Comparison of ENCODE assay signal across 16 cellular contexts in genomic region chr6:21103626-21104224, GRCh38.
A peak's percentile ranks its signal among the peaks of the same experiment; 100 is the strongest.
DNase-seq lines count a peak whose midpoint lies in the region; ATAC-seq and TF ChIP-seq lines count a peak whose summit lies in the region.
"Had no signal": no experiment of that assay in that cellular context is flagged by ENCODE, and none has a peak within 500 bp of the region (broad histone marks: within the 10 kb centered on the region; RNA-seq: fewer than 3 reads in every experiment).

No MANE protein-coding gene starts in this region.

- peaks cover 56% of the 10 kb centered on the region for H3K4me1 Mint-ChIP-seq in progenitor cell of endocrine pancreas (ENCODE audit: low read depth)

- dilution Hi-C loops in IMR-90 (cut with HindIII; ENCODE audit: low sequenced_read_pairs, unreplicated experiment): no loop called here

- no peak overlapping the region for H3K4ac ChIP-seq in IMR-90 (ENCODE audit: low read depth, low read length)

- peak overlapping the region; percentile 79 for H3K27ac Mint-ChIP-seq in progenitor cell of endocrine pancreas
- H3K27ac Mint-ChIP-seq: activated CD8-positive, alpha-beta T cell treated with anti-CD3 and anti-CD28 coated beads for 36 hours; dendritic cell treated with granulocyte-macrophage colony-stimulating factor and Interleukin-4, amounts not matched to agents 40 ng/mL and 50 ng/mL, for 4 days; stimulated activated memory B cell treated with anti-CD40 and anti-IgM and Interleukin-4, amounts not matched to agents 10 μg/mL and 1 μg/mL and 100 μg/mL, for 72 hours had no signal

- peaks cover 2% of the 10 kb centered on the region for H3K36me3 Mint-ChIP-seq in progenitor cell of endocrine pancreas (ENCODE audit: insufficient read depth)

- H2BK20ac ChIP-seq in IMR-90 (ENCODE audit: low read depth, low read length): no peak overlapping the region

- peak overlapping the region; percentile 22; the same call in 1 of the 2 replicates for H3K4me2 ChIP-seq in IMR-90 (ENCODE audit: low read depth, low read length)
- H3K4me2 ChIP-seq: BLaER1, smooth muscle cell had no signal

- H3K4me3 Mint-ChIP-seq in progenitor cell of endocrine pancreas (ENCODE audit: low read depth): no peak overlapping the region
- H3K4me3 Mint-ChIP-seq: activated CD8-positive, alpha-beta T cell treated with anti-CD3 and anti-CD28 coated beads for 36 hours; dendritic cell treated with granulocyte-macrophage colony-stimulating factor and Interleukin-4, amounts not matched to agents 40 ng/mL and 50 ng/mL, for 4 days; stimulated activated memory B cell treated with anti-CD40 and anti-IgM and Interleukin-4, amounts not matched to agents 10 μg/mL and 1 μg/mL and 100 μg/mL, for 72 hours had no signal

- no peak overlapping the region for H4K8ac ChIP-seq in IMR-90 (ENCODE audit: low read depth in 2 of 2, low read length in 2 of 2)

- no peak for TF ChIP-seq RAD21 in IMR-90 (IDR thresholded peaks at IDR 0.05; ENCODE audit: low read length)

- H3K4me3 ChIP-seq in IMR-90 (ENCODE audit: insufficient read depth, low read depth, low read length) (no peak overlapping the region), body of pancreas (no peak overlapping the region), tibial artery (no peak overlapping the region)
- H3K4me3 ChIP-seq: BLaER1, esophagus squamous epithelium, heart right ventricle, MG63, smooth muscle cell had no signal

- no peaks in the 10 kb centered on the region for H3K27me3 Mint-ChIP-seq in progenitor cell of endocrine pancreas
- H3K27me3 Mint-ChIP-seq: activated CD8-positive, alpha-beta T cell treated with anti-CD3 and anti-CD28 coated beads for 36 hours; dendritic cell treated with granulocyte-macrophage colony-stimulating factor and Interleukin-4, amounts not matched to agents 40 ng/mL and 50 ng/mL, for 4 days; stimulated activated memory B cell treated with anti-CD40 and anti-IgM and Interleukin-4, amounts not matched to agents 10 μg/mL and 1 μg/mL and 100 μg/mL, for 72 hours had no signal

- H3K4me1 ChIP-seq in IMR-90 (ENCODE audit: control insufficient read depth, insufficient read depth, low read length) (no peaks in the 10 kb centered on the region), body of pancreas (peaks cover 19% of the 10 kb centered on the region), tibial artery (peaks cover 0 to under 1% (median 0%) of the 10 kb centered on the region in 4 donors)

- no peak overlapping the region for H3K9ac ChIP-seq in IMR-90 (ENCODE audit: low read depth, low read length)
- H3K9ac ChIP-seq: BLaER1 had no signal

- no peak overlapping the region for H4K5ac ChIP-seq in IMR-90 (ENCODE audit: low read depth, low read length)

- in situ Hi-C loops in IMR-90 (cut with MboI; ENCODE audit: low sequenced_read_pairs): no loop called here

- H3K9me1 ChIP-seq in IMR-90 (ENCODE audit: insufficient read depth, low read length): no peaks in the 10 kb centered on the region

- no peak overlapping the region for H3K14ac ChIP-seq in IMR-90 (replicated peaks; ENCODE audit: low read depth, low read length)

- no peak overlapping the region for H3K18ac ChIP-seq in IMR-90 (ENCODE audit: low read depth, low read length)

- DNase-seq in IMR-90 (peak; percentile 52), NCI-H2196 treated with DMSO at 0.1 percent for 48 hours (lab: John Stamatoyannopoulos, UW; ENCODE audit: unreplicated experiment) (peak; percentile 34), body of pancreas (no peak), progenitor cell of endocrine pancreas (ENCODE audit: low spot score, unreplicated experiment) (no peak), GM10266 (ENCODE audit: extremely low spot score) (no peak), tibial artery (no peak), NCI-H524 (lab: John Stamatoyannopoulos, UW) (no peak)
- DNase-seq: activated CD8-positive, alpha-beta T cell treated with anti-CD3 and anti-CD28 coated beads for 36 hours; esophagus squamous epithelium; heart right ventricle; MG63; NCI-H446 had no signal

- H3K36me3 ChIP-seq in IMR-90 (ENCODE audit: control insufficient read depth, insufficient read depth, low read length): no peaks in the 10 kb centered on the region
- H3K36me3 ChIP-seq in body of pancreas (replicated peaks in 1 of 2; ENCODE audit: insufficient read depth in 1 of 2, low read depth in 2 of 2): no peaks in the 10 kb centered on the region
- no peaks in the 10 kb centered on the region for H3K36me3 ChIP-seq in tibial artery
- H3K36me3 ChIP-seq: BLaER1, esophagus squamous epithelium, heart right ventricle, MG63 had no signal

- POLR2A ChIA-PET in IMR-90 (lab: Charles Lee; ENCODE audit: unreplicated experiment): no interaction called here

- H3K23ac ChIP-seq in IMR-90 (ENCODE audit: low read depth, low read length): no peak overlapping the region

- H2BK15ac ChIP-seq in IMR-90 (ENCODE audit: low read depth, low read length): no peak overlapping the region

- 100% methylated on average over 1 of the region's 4 CpGs; no CpG with 5 or more reads in 1 of the 2 experiments for WGBS in IMR-90 (ENCODE audit: extremely low coverage in 2 of 2, insufficient read length in 1 of 2), 2 experiments
- WGBS in body of pancreas, 2 donors: 27 to 29% methylated on average over 4 of the region's 4 CpGs

- no peak overlapping the region for H2BK5ac ChIP-seq in IMR-90 (ENCODE audit: low read depth, low read length, poor library complexity, severe bottlenecking)

- H3K79me1 ChIP-seq in IMR-90 (ENCODE audit: low read depth in 1 of 2, low read length in 2 of 2): no peaks in the 10 kb centered on the region; a peak in 1 of 4 replicates

- ATAC-seq in IMR-90 (ENCODE audit: low read depth): peak; percentile 24; the same call in 1 of the 2 replicates
- peak; percentile 67 for ATAC-seq in body of pancreas
- ATAC-seq: activated CD8-positive, alpha-beta T cell treated with anti-CD3 and anti-CD28 coated beads for 36 hours; heart right ventricle; stimulated activated memory B cell treated with anti-CD40 and anti-IgM and Interleukin-4, amounts not matched to agents 10 μg/mL and 1 μg/mL and 100 μg/mL, for 72 hours had no signal

- no peak overlapping the region for H2AK9ac ChIP-seq in IMR-90 (replicated peaks; ENCODE audit: low read depth, low read length, poor library complexity)

- no TSS peak for BruUV-seq in IMR-90 (replicated peaks; lab: Mats Ljungman, UMichigan)

- TF ChIP-seq POLR2A in IMR-90 (IDR thresholded peaks at IDR 0.05; ENCODE audit: low read depth, low read length): no peak
- no peak for TF ChIP-seq POLR2A in body of pancreas (IDR thresholded peaks at IDR 0.05)

- H3K9me3 Mint-ChIP-seq in progenitor cell of endocrine pancreas (ENCODE audit: low read depth): peaks cover 3% of the 10 kb centered on the region
- H3K9me3 Mint-ChIP-seq: activated CD8-positive, alpha-beta T cell treated with anti-CD3 and anti-CD28 coated beads for 36 hours; dendritic cell treated with granulocyte-macrophage colony-stimulating factor and Interleukin-4, amounts not matched to agents 40 ng/mL and 50 ng/mL, for 4 days; stimulated activated memory B cell treated with anti-CD40 and anti-IgM and Interleukin-4, amounts not matched to agents 10 μg/mL and 1 μg/mL and 100 μg/mL, for 72 hours had no signal

- intact Hi-C loops in IMR-90 (cut with micrococcal nuclease): loop anchor here (10.0 kb wide), 1 partner anchor 481 kb away; no protein-coding TSS in a partner anchor
- intact Hi-C loops in body of pancreas (cut with DNase I): no loop called here
- intact Hi-C loops in tibial artery (cut with DNase I; ENCODE audit: low total_unique reads): no loop called here

- no peak overlapping the region for H2BK120ac ChIP-seq in IMR-90 (ENCODE audit: low read depth, low read length)

- no peak overlapping the region for H4K91ac ChIP-seq in IMR-90 (ENCODE audit: insufficient read depth, low read depth, low read length)

- CTCF ChIA-PET in IMR-90 (lab: Yijun Ruan, JAX): interaction anchor here (1.0 kb wide), 1 partner anchor 9 kb away, joined by 4 read pairs; no protein-coding TSS in a partner anchor

- no peak overlapping the region for H2AFZ ChIP-seq in IMR-90 (replicated peaks; ENCODE audit: low read length, poor library complexity)

- no peaks in the 10 kb centered on the region for H4K20me1 ChIP-seq in IMR-90 (ENCODE audit: insufficient read depth, low read length)
- H4K20me1 ChIP-seq: BLaER1 had no signal

- H2AK5ac ChIP-seq in IMR-90 (ENCODE audit: low read depth, low read length): no peak overlapping the region

- no peak overlapping the region for H3K56ac ChIP-seq in IMR-90 (ENCODE audit: extremely low read depth, insufficient read depth, low read length)

- H3K9me3 ChIP-seq in IMR-90 (ENCODE audit: control insufficient read depth, insufficient read depth, low read length) (no peaks in the 10 kb centered on the region), body of pancreas (no peaks in the 10 kb centered on the region), tibial artery (no peaks in the 10 kb centered on the region)
- H3K9me3 ChIP-seq: esophagus squamous epithelium, heart right ventricle, MG63 had no signal

- TF ChIP-seq CTCF in IMR-90 (conservative IDR thresholded peaks at IDR 0.05; ENCODE audit: low read depth, low read length): no peak
- no peak for TF ChIP-seq CTCF in body of pancreas (IDR thresholded peaks at IDR 0.05)
- TF ChIP-seq CTCF in progenitor cell of endocrine pancreas (IDR thresholded peaks at IDR 0.05; ENCODE audit: unreplicated experiment): no peak
- no peak for TF ChIP-seq CTCF in GM10266 (IDR thresholded peaks at IDR 0.05; ENCODE audit: control insufficient read depth, insufficient read depth, low read depth, missing control alignments)
- TF ChIP-seq CTCF in tibial artery (IDR thresholded peaks at IDR 0.05): no peak

- no peaks in the 10 kb centered on the region for H3K27me3 ChIP-seq in IMR-90 (ENCODE audit: control insufficient read depth, insufficient read depth, low read length)
- no peaks in the 10 kb centered on the region for H3K27me3 ChIP-seq in body of pancreas
- H3K27me3 ChIP-seq in tibial artery: no peaks in the 10 kb centered on the region
- H3K27me3 ChIP-seq: BLaER1, esophagus squamous epithelium, heart right ventricle, MG63 had no signal

- H3K27ac ChIP-seq in IMR-90 (ENCODE audit: insufficient read depth, low read length) (no peak overlapping the region), body of pancreas (peak overlapping the region; percentile 25 to 61 (median 43)), tibial artery (no peak overlapping the region)
- H3K27ac ChIP-seq: BLaER1, heart right ventricle had no signal

TF ChIP-seq in IMR-90, 13 proteins besides CTCF, POLR2A, EP300 and RAD21:
- TF ChIP-seq CEBPB (IDR thresholded peaks at IDR 0.05; ENCODE audit: low read depth, low read length) (peak; percentile 80), MXI1 (IDR thresholded peaks at IDR 0.05; ENCODE audit: borderline replicate concordance, low read depth, low read length) (no peak)
- TF ChIP-seq, protein P1, sequence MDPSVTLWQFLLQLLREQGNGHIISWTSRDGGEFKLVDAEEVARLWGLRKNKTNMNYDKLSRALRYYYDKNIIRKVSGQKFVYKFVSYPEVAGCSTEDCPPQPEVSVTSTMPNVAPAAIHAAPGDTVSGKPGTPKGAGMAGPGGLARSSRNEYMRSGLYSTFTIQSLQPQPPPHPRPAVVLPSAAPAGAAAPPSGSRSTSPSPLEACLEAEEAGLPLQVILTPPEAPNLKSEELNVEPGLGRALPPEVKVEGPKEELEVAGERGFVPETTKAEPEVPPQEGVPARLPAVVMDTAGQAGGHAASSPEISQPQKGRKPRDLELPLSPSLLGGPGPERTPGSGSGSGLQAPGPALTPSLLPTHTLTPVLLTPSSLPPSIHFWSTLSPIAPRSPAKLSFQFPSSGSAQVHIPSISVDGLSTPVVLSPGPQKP (IDR thresholded peaks at IDR 0.05; ENCODE audit: borderline replicate concordance, low read depth, low read length): no peak

Comparison
In these comparisons a context has a peak if more than half of its experiments do, and no peak if none do; other contexts are left out.
1. DNase-seq: peak in IMR-90 (single experiment) and NCI-H2196 treated with DMSO at 0.1 percent for 48 hours (single experiment); none in body of pancreas (0 of 4), progenitor cell of endocrine pancreas (single experiment), GM10266 (single experiment), tibial artery (0 of 2) and NCI-H524 (0 of 2).
2. H3K27ac ChIP-seq: peak in body of pancreas (4 of 4); none in IMR-90 (single experiment) and tibial artery (0 of 2).